In the genomic region with DNA sequence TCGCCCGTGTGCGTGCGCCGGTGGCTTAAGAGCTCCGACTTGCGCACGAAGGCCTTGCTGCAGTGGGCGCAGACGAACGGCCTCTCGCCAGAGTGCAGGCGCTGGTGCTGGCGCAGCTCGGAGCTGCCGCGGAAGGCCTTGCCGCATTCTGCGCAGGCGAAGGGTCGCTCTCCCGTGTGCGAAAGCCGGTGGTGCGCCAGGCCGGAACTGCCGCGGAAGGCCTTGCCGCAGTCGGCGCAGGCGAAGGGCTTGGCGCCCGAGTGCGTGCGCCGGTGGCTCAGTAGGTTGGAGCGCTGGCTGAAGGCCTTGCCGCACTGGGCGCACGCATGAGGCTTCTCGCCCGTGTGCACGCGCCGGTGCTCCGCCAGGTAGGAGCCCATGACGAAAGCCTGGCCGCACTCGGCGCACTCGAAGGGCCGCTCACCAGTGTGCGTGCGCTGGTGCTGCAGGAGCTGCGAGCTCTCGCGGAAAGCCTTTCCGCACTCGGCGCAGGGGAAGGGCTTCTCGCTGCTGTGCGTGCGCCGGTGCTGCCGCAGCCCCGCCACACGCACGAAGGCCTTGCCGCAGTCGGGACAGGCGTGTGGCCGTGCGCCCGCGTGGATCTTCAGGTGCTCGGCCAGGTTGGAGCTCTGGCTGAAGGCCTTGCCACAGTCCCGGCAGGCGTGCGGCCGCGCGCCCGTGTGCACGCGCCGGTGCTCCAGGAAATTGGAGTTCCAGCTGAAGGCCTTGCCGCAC, we compare ENCODE assay signal across 6 cellular contexts. TPM values are rescaled to one million over a fixed set of nuclear protein-coding genes. Genes with fewer than 3 reads are reported as not detected.
DNase-seq lines count a peak whose midpoint lies in the region; TF ChIP-seq lines count a peak whose summit lies in the region.

No MANE protein-coding gene starts in this region.

- no peaks in the 10 kb centered on the region for H3K9me3 ChIP-seq in suprapubic skin

- no peak for TF ChIP-seq EP300 in suprapubic skin (IDR thresholded peaks at IDR 0.05)

- TF ChIP-seq CTCF in suprapubic skin (IDR thresholded peaks at IDR 0.05), result no peak

- peak; percentile 25 to 34 for DNase-seq in activated CD4-positive, alpha-beta T cell treated with anti-CD3 and anti-CD28 coated beads, Interleukin-2, amount 50 U/mL, for 48 hours
- DNase-seq in foreskin melanocyte (peak; percentile 51), suprapubic skin (ENCODE audit: low spot score in 2 of 2) (no peak), COR-L47 (lab: John Stamatoyannopoulos, UW) (no peak), NCI-H510A (lab: John Stamatoyannopoulos, UW) (no peak), NCI-H1694 treated with DMSO at 0.1 percent for 48 hours (lab: John Stamatoyannopoulos, UW) (no peak)

- peaks cover 8% of the 10 kb centered on the region for H3K4me1 ChIP-seq in suprapubic skin

- no peak overlapping the region for H3K27ac ChIP-seq in suprapubic skin

- no peaks in the 10 kb centered on the region for H3K36me3 ChIP-seq in suprapubic skin

- peak overlapping the region; percentile 27 for H3K4me3 ChIP-seq in suprapubic skin

- TF ChIP-seq POLR2A in suprapubic skin (IDR thresholded peaks at IDR 0.05), result no peak

- peaks cover 28% of the 10 kb centered on the region for H3K27me3 ChIP-seq in suprapubic skin

- 45% methylated on average over 5 of the region's 88 CpGs for WGBS in suprapubic skin

RNA-seq across cellular contexts. Expression of gene A1BG, which starts 3.1 kb away (rescaled TPM):
- 10 to 100 TPM in 2 of 4 donors, 1 to 10 TPM in 2; 1.0 to 14.9 (median 8.1) TPM for total RNA-seq in suprapubic skin

RNA-seq across cellular contexts. Expression of gene ZNF497, which starts 6.1 kb away (rescaled TPM):
- total RNA-seq in suprapubic skin, result 1 to 10 TPM; 2.4 to 4.8 (median 3.4) TPM

RNA-seq across cellular contexts. Expression of gene ZNF837, which starts 24.4 kb away (rescaled TPM):
- 1 to 10 TPM; 2.6 to 6.2 (median 4.3) TPM for total RNA-seq in suprapubic skin

RNA-seq across cellular contexts. Expression of gene ZSCAN22, which starts 29.6 kb away (rescaled TPM):
- total RNA-seq in suprapubic skin, result 1 to 10 TPM; 4.3 to 7.6 (median 5.6) TPM

RNA-seq across cellular contexts. Expression of gene RPS5, which starts 30.7 kb away (rescaled TPM):
- 1,000 to 10,000 TPM; 1,253 to 2,519 (median 2,306) TPM for total RNA-seq in suprapubic skin

Comparison
In these comparisons a context has a peak if more than half of its experiments do, and no peak if none do; other contexts are left out.
1. DNase-seq: peak in activated CD4-positive, alpha-beta T cell treated with anti-CD3 and anti-CD28 coated beads, Interleukin-2, amount 50 U/mL, for 48 hours (2 of 2) and foreskin melanocyte (single experiment); none in suprapubic skin (0 of 2), COR-L47 (single experiment), NCI-H510A (single experiment) and NCI-H1694 treated with DMSO at 0.1 percent for 48 hours (single experiment).